ENCODE assay signal across 8 cellular contexts in genomic region chr2:65377556-65378307, GRCh38. TPM values are rescaled to one million over a fixed set of nuclear protein-coding genes. Genes with fewer than 3 reads are reported as not detected.
DNase-seq lines count a peak whose midpoint lies in the region; ATAC-seq and TF ChIP-seq lines count a peak whose summit lies in the region.

No MANE protein-coding gene starts in this region.

- no peak overlapping the region for H3K4me3 ChIP-seq in BJ (ENCODE audit: low read depth, low read length)

- H3K4me3 Mint-ChIP-seq in activated naive CD8-positive, alpha-beta T cell treated with anti-CD3 and anti-CD28 coated beads for 36 hours: no peak overlapping the region

- H3K27ac Mint-ChIP-seq in activated naive CD8-positive, alpha-beta T cell treated with anti-CD3 and anti-CD28 coated beads for 36 hours: no peak overlapping the region

- H3K36me3 ChIP-seq in BJ (ENCODE audit: control insufficient read depth, insufficient read depth, low read length): no peaks in the 10 kb centered on the region

- no peaks in the 10 kb centered on the region for H3K9me3 Mint-ChIP-seq in activated naive CD8-positive, alpha-beta T cell treated with anti-CD3 and anti-CD28 coated beads for 36 hours

- POLR2A ChIA-PET in BJ (lab: Charles Lee): no interaction called here

- no peaks in the 10 kb centered on the region for H3K27me3 ChIP-seq in BJ (ENCODE audit: control insufficient read depth, insufficient read depth, low read length)

- peaks cover 38% of the 10 kb centered on the region for H3K4me1 Mint-ChIP-seq in activated naive CD8-positive, alpha-beta T cell treated with anti-CD3 and anti-CD28 coated beads for 36 hours

- no peak for TF ChIP-seq CTCF in BJ (IDR thresholded peaks at IDR 0.05; ENCODE audit: insufficient read depth, low read depth, low read length)

- ATAC-seq in left lobe of liver: peak; percentile 5
- no peak for ATAC-seq in HG03439 (IDR thresholded peaks at IDR 0.05; ENCODE audit: unreplicated experiment)

- no peaks in the 10 kb centered on the region for H3K36me3 Mint-ChIP-seq in activated naive CD8-positive, alpha-beta T cell treated with anti-CD3 and anti-CD28 coated beads for 36 hours

- peaks cover 59% of the 10 kb centered on the region for H3K27me3 Mint-ChIP-seq in activated naive CD8-positive, alpha-beta T cell treated with anti-CD3 and anti-CD28 coated beads for 36 hours

- CTCF ChIA-PET in BJ (lab: Yijun Ruan, JAX): interaction anchor here (1.1 to 1.5 kb wide), 2 partner anchors 11 to 27 kb away, joined by 3 read pairs; no protein-coding TSS in a partner anchor

- DNase-seq in BJ (ENCODE audit: low read depth) (peak; percentile 67), HK-2 (ENCODE audit: unreplicated experiment) (peak; percentile 60), left lobe of liver (ENCODE audit: low spot score) (no peak), middle frontal gyrus (ENCODE audit: extremely low spot score, low spot score) (no peak), hypothalamus (lab: John Stamatoyannopoulos, UW) (no peak)
- DNase-seq in activated naive CD8-positive, alpha-beta T cell treated with anti-CD3 and anti-CD28 coated beads for 36 hours: peak; percentile 21
- DNase-seq in stimulated activated naive CD4-positive, alpha-beta T cell (lab: John Stamatoyannopoulos, UW): no peak

RNA-seq across cellular contexts. Expression of gene SPRED2, which starts 54.7 kb away (rescaled TPM):
- 11.0 and 13.1 TPM in 2 replicates for polyA plus RNA-seq in BJ (2011; rRNA removed)
- polyA minus RNA-seq in BJ (2011; rRNA and poly(A)+ RNA removed): 13.0 and 17.9 TPM in 2 replicates
- total RNA-seq in activated naive CD8-positive, alpha-beta T cell treated with anti-CD3 and anti-CD28 coated beads for 36 hours: 1 to 10 TPM; 9.5 to 9.7 TPM
- 17.3 TPM for total RNA-seq in left lobe of liver

Comparison
In these comparisons a context has a peak if more than half of its experiments do, and no peak if none do; other contexts are left out.
1. DNase-seq: peak in BJ (single experiment), HK-2 (single experiment) and activated naive CD8-positive, alpha-beta T cell treated with anti-CD3 and anti-CD28 coated beads for 36 hours (single experiment); none in left lobe of liver (single experiment), middle frontal gyrus (single experiment), hypothalamus (0 of 51) and stimulated activated naive CD4-positive, alpha-beta T cell (0 of 6).